ENCODE assay signal across 31 cellular contexts in genomic region chr2:235444101-235444597, GRCh38. TPM values are rescaled to one million over a fixed set of nuclear protein-coding genes. Genes with fewer than 3 reads are reported as not detected.
DNase-seq lines count a peak whose midpoint lies in the region; ATAC-seq and TF ChIP-seq lines count a peak whose summit lies in the region.
"Had no signal": no experiment of that assay in that cellular context is flagged by ENCODE, and none has a peak within 500 bp of the region (broad histone marks: within the 10 kb centered on the region; RNA-seq: fewer than 3 reads in every experiment).

No MANE protein-coding gene starts in this region.

- DNase-seq in MCF 10A (ENCODE audit: unreplicated experiment), result peak; percentile 34
- peak; percentile 23 for DNase-seq in mesendoderm
- no peak for DNase-seq in stimulated activated naive CD4-positive, alpha-beta T cell (lab: John Stamatoyannopoulos, UW)
- DNase-seq in KBM-7, result no peak
- no peak for DNase-seq in stimulated activated CD4-positive, alpha-beta T cell treated with anti-CD3 and anti-CD28 coated beads, Interleukin-4, amount 100 ng/mL, for 1 hour
- DNase-seq: ACHN; activated B cell treated with CpG ODN at 0.5 μM for 24 hours; activated CD8-positive, alpha-beta T cell treated with anti-CD3 and anti-CD28 coated beads for 36 hours; activated naive CD4-positive, alpha-beta T cell treated with anti-CD3 and anti-CD28 coated beads for 36 hours; activated T-cell treated with anti-CD3 and anti-CD28 coated beads, Interleukin-2, amount 50 U/mL, for 24 hours; anterior cingulate cortex; central memory CD4-positive, alpha-beta T cell; DMS79 treated with DMSO at 0.1 percent for 48 hours; dorsolateral prefrontal cortex; erythroblast; foreskin melanocyte; H9; hypothalamus; naive thymus-derived CD4-positive, alpha-beta T cell; NCI-H1436 treated with DMSO at 0.1 percent for 48 hours; NCI-H2171 treated with DMSO at 0.1 percent for 48 hours; NCI-H526 treated with DMSO at 0.1 percent for 48 hours; ovary; SHP77; T-helper 17 cell; testis had no signal

- WGBS in mesendoderm (ENCODE audit: extremely low coverage, insufficient coverage, low lambda C conversion rate), result no CpG with 5 or more reads among the region's 7 CpGs

- TF ChIP-seq CTCF in HEK293 (tag by site-specific recombination; IDR thresholded peaks at IDR 0.05) (no peak), MCF 10A (IDR thresholded peaks at IDR 0.05; ENCODE audit: unreplicated experiment) (no peak)

- H3K27me3 Mint-ChIP-seq in MCF 10A (ENCODE audit: insufficient read depth, unreplicated experiment), result peaks cover 27% of the 10 kb centered on the region
- H3K27me3 Mint-ChIP-seq: activated B cell treated with CpG ODN at 0.5 μM for 24 hours had no signal

- peaks cover 48% of the 10 kb centered on the region for H3K4me1 ChIP-seq in BLaER1
- H3K4me1 ChIP-seq in HEK293 (ENCODE audit: control insufficient read depth, insufficient read depth, low read length), result no peaks in the 10 kb centered on the region
- no peaks in the 10 kb centered on the region for H3K4me1 ChIP-seq in mesendoderm (ENCODE audit: control insufficient read depth, low read depth, low read length)
- H3K4me1 ChIP-seq: testis had no signal

- H3K27ac Mint-ChIP-seq in MCF 10A (ENCODE audit: low read depth, unreplicated experiment), result no peak overlapping the region
- H3K27ac Mint-ChIP-seq: activated B cell treated with CpG ODN at 0.5 μM for 24 hours; activated CD8-positive, alpha-beta T cell treated with anti-CD3 and anti-CD28 coated beads for 36 hours; activated naive CD4-positive, alpha-beta T cell treated with anti-CD3 and anti-CD28 coated beads for 36 hours; activated T-cell treated with anti-CD3 and anti-CD28 coated beads, Interleukin-2, amount 50 U/mL, for 24 hours; H9; naive thymus-derived CD4-positive, alpha-beta T cell; T-helper 17 cell had no signal

- peaks cover 7% of the 10 kb centered on the region for H3K4me1 Mint-ChIP-seq in MCF 10A (ENCODE audit: insufficient read depth, unreplicated experiment)
- H3K4me1 Mint-ChIP-seq: activated B cell treated with CpG ODN at 0.5 μM for 24 hours; CD14-positive monocyte; naive thymus-derived CD4-positive, alpha-beta T cell had no signal

- no peaks in the 10 kb centered on the region for H3K36me3 ChIP-seq in BLaER1
- no peaks in the 10 kb centered on the region for H3K36me3 ChIP-seq in HEK293 (ENCODE audit: control insufficient read depth in 2 of 2, insufficient read depth in 1 of 2, low read length in 2 of 2)
- no peaks in the 10 kb centered on the region for H3K36me3 ChIP-seq in mesendoderm (ENCODE audit: control insufficient read depth, insufficient read depth, low read length)
- H3K36me3 ChIP-seq: ovary had no signal

- no peak overlapping the region for H3K56ac ChIP-seq in mesendoderm (ENCODE audit: low read length)

- no peak overlapping the region for H2AK5ac ChIP-seq in mesendoderm (ENCODE audit: low read length)

- peaks cover 4% of the 10 kb centered on the region for H3K36me3 Mint-ChIP-seq in MCF 10A (ENCODE audit: insufficient read depth, unreplicated experiment)
- H3K36me3 Mint-ChIP-seq: CD14-positive monocyte; naive thymus-derived CD4-positive, alpha-beta T cell had no signal

- intact Hi-C loops in MCF 10A (cut with micrococcal nuclease), result no loop called here

- H2BK15ac ChIP-seq in mesendoderm (replicated peaks; ENCODE audit: low read depth), result no peak overlapping the region

- no peak overlapping the region for H2BK120ac ChIP-seq in mesendoderm (ENCODE audit: low read depth, low read length)

- H3K79me1 ChIP-seq in mesendoderm (ENCODE audit: low read length), result no peaks in the 10 kb centered on the region

- no peaks in the 10 kb centered on the region for H3K9me3 Mint-ChIP-seq in MCF 10A (ENCODE audit: unreplicated experiment)

- H3K27me3 ChIP-seq in BLaER1 (no peaks in the 10 kb centered on the region), mesendoderm (ENCODE audit: insufficient read depth, low read length, poor library complexity) (no peaks in the 10 kb centered on the region)
- H3K27me3 ChIP-seq: dorsolateral prefrontal cortex, ovary, testis had no signal

- H4K20me1 ChIP-seq in BLaER1, result no peaks in the 10 kb centered on the region

- no peak overlapping the region for H2BK5ac ChIP-seq in mesendoderm (ENCODE audit: low read length)

- H3K27ac ChIP-seq in BLaER1, result peak overlapping the region; percentile 72; the same call in 1 of the 2 replicates
- no peak overlapping the region for H3K27ac ChIP-seq in HEK293 (ENCODE audit: extremely low read depth, low read depth, low read length)
- H3K27ac ChIP-seq in mesendoderm (ENCODE audit: low read depth, low read length), result no peak overlapping the region
- H3K27ac ChIP-seq: dorsolateral prefrontal cortex, ovary, testis had no signal

- no peak overlapping the region for H4K5ac ChIP-seq in mesendoderm (ENCODE audit: low read length)

- no peak for ATAC-seq in GM18867 (IDR thresholded peaks at IDR 0.05; ENCODE audit: unreplicated experiment)
- ATAC-seq: activated CD8-positive, alpha-beta T cell treated with anti-CD3 and anti-CD28 coated beads for 36 hours; naive thymus-derived CD4-positive, alpha-beta T cell; sciatic nerve; T-helper 17 cell had no signal

- POLR2A ChIA-PET in HEK293 (lab: Yijun Ruan, JAX) (no interaction called here), MCF 10A (lab: Yijun Ruan, JAX) (no interaction called here)

- H3K9me3 ChIP-seq in BLaER1 (peaks cover 12% of the 10 kb centered on the region), HEK293 (ENCODE audit: control insufficient read depth, insufficient read depth, low read depth, low read length) (no peaks in the 10 kb centered on the region)
- H3K9me3 ChIP-seq: ovary, testis had no signal

- no peak overlapping the region for H3K23ac ChIP-seq in mesendoderm (ENCODE audit: low read length)

- CTCF ChIA-PET in HEK293 (lab: Yijun Ruan, JAX) (interaction anchor here (0.7 kb wide), 1 partner anchor 15 kb away, joined by 3 read pairs; no protein-coding TSS in a partner anchor), MCF 10A (lab: Yijun Ruan, JAX) (no interaction called here)

- in situ Hi-C loops in KBM-7 (cut with MboI; ENCODE audit: low pct_unique_long_range_greater_than_20kb, low sequenced_read_pairs), result no loop called here

- no peak overlapping the region for H3K18ac ChIP-seq in mesendoderm (ENCODE audit: low read length)

- H3K4me3 ChIP-seq in BLaER1 (no peak overlapping the region), HEK293 (ENCODE audit: low read depth, low read length) (no peak overlapping the region), mesendoderm (ENCODE audit: low read length) (no peak overlapping the region)
- H3K4me3 ChIP-seq: dorsolateral prefrontal cortex, ovary, testis had no signal

- H3K79me2 ChIP-seq in mesendoderm (ENCODE audit: control insufficient read depth, insufficient read depth, low read length), result no peaks in the 10 kb centered on the region

- H3K4me3 Mint-ChIP-seq in MCF 10A (ENCODE audit: unreplicated experiment), result no peak overlapping the region
- H3K4me3 Mint-ChIP-seq: activated B cell treated with CpG ODN at 0.5 μM for 24 hours; activated CD8-positive, alpha-beta T cell treated with anti-CD3 and anti-CD28 coated beads for 36 hours; activated naive CD4-positive, alpha-beta T cell treated with anti-CD3 and anti-CD28 coated beads for 36 hours; activated T-cell treated with anti-CD3 and anti-CD28 coated beads, Interleukin-2, amount 50 U/mL, for 24 hours; CD14-positive monocyte; H9; naive thymus-derived CD4-positive, alpha-beta T cell; T-helper 17 cell had no signal

- H4K8ac ChIP-seq in mesendoderm (ENCODE audit: low read depth, low read length), result no peak overlapping the region

- BruUV-seq in MCF 10A (replicated peaks; lab: Mats Ljungman, UMichigan), result no TSS peak

- H3K9ac ChIP-seq in BLaER1 (no peak overlapping the region), mesendoderm (ENCODE audit: low read length) (no peak overlapping the region)

- H3K4me2 ChIP-seq in BLaER1, result peak overlapping the region; percentile 77; the same call in 1 of the 2 replicates
- H3K4me2 ChIP-seq in mesendoderm (ENCODE audit: low read length), result no peak overlapping the region

- H3K4ac ChIP-seq in mesendoderm (ENCODE audit: low read depth, low read length), result no peak overlapping the region

TF ChIP-seq in HEK293, 187 proteins besides CTCF, POLR2A, EP300 and RAD21:
- TF ChIP-seq SETDB1 (IDR thresholded peaks at IDR 0.05; ENCODE audit: insufficient read length, low read length), result peak; percentile 92
- TF ChIP-seq ZNF768 (tag by site-specific recombination; IDR thresholded peaks at IDR 0.05), result no peak

RNA-seq across cellular contexts. Expression of gene AGAP1, which starts 49.7 kb away (rescaled TPM):
- 41.3 and 42.4 TPM in 2 replicates for total RNA-seq in MCF 10A (2022)
- 17.4 TPM for polyA plus RNA-seq in mesendoderm (2013, experiment 1 of 2)
- polyA plus RNA-seq in mesendoderm (2013, experiment 2 of 2), result 16.8 TPM
- total RNA-seq: activated B cell treated with CpG ODN at 0.5 μM for 24 hours had no signal
- polyA plus RNA-seq: CD14-positive monocyte; naive thymus-derived CD4-positive, alpha-beta T cell had no signal

Comparison
In these comparisons a context has a peak if more than half of its experiments do, and no peak if none do; other contexts are left out.
1. DNase-seq: peak in MCF 10A (single experiment) and mesendoderm (single experiment); none in stimulated activated naive CD4-positive, alpha-beta T cell (0 of 6), KBM-7 (single experiment) and stimulated activated CD4-positive, alpha-beta T cell treated with anti-CD3 and anti-CD28 coated beads, Interleukin-4, amount 100 ng/mL, for 1 hour (single experiment).